In genomic region chr11:125268611-125269010, GRCh38 we compare ENCODE assay signal across 19 cellular contexts.
"Had no signal": no experiment of that assay in that cellular context is flagged by ENCODE, and none has a peak within 500 bp of the region (broad histone marks: within the 10 kb centered on the region; RNA-seq: fewer than 3 reads in every experiment).

No MANE protein-coding gene starts in this region.

- H3K9me3 Mint-ChIP-seq: activated naive CD4-positive, alpha-beta T cell treated with anti-CD3 and anti-CD28 coated beads, Interleukin-2, amount 50 U/mL, for 24 hours; mesothelial cell of epicardium; naive B cell; T-cell; type B pancreatic cell had no signal

- H3K4me1 Mint-ChIP-seq: activated naive CD4-positive, alpha-beta T cell treated with anti-CD3 and anti-CD28 coated beads, Interleukin-2, amount 50 U/mL, for 24 hours; naive B cell; T-cell had no signal

- H3K36me3 Mint-ChIP-seq: activated naive CD4-positive, alpha-beta T cell treated with anti-CD3 and anti-CD28 coated beads, Interleukin-2, amount 50 U/mL, for 24 hours; mesothelial cell of epicardium; naive B cell; T-cell; type B pancreatic cell had no signal

- H3K4me3 Mint-ChIP-seq: activated naive CD4-positive, alpha-beta T cell treated with anti-CD3 and anti-CD28 coated beads, Interleukin-2, amount 50 U/mL, for 24 hours; mesothelial cell of epicardium; naive B cell; T-cell; type B pancreatic cell had no signal

- H3K27ac ChIP-seq: adrenal gland, body of pancreas, epithelial cell of prostate, right atrium auricular region had no signal

- H3K4me3 ChIP-seq: adrenal gland, body of pancreas, right atrium auricular region had no signal

- H3K27ac Mint-ChIP-seq: activated naive CD4-positive, alpha-beta T cell treated with anti-CD3 and anti-CD28 coated beads, Interleukin-2, amount 50 U/mL, for 24 hours; mesothelial cell of epicardium; naive B cell; progenitor cell of endocrine pancreas; T-cell; type B pancreatic cell had no signal

- H3K27me3 Mint-ChIP-seq: progenitor cell of endocrine pancreas had no signal

- ATAC-seq: activated CD4-positive, CD25-positive, alpha-beta regulatory T cell treated with anti-CD3 and anti-CD28 coated beads, Interleukin-2, amount 50 U/mL, for 24 hours; body of pancreas; stimulated activated naive CD8-positive, alpha-beta T cell treated with anti-CD3 and anti-CD28 coated beads, Interleukin-15, Interleukin-2, amounts not matched to agents 100 U/mL and 50 U/mL, for 24 hours; T-cell had no signal

- DNase-seq: activated CD4-positive, alpha-beta T cell treated with anti-CD3 and anti-CD28 coated beads, Interleukin-2, amount 50 U/mL, for 4 hours; adrenal gland; body of pancreas; effector CD8-positive, alpha-beta T cell; foreskin melanocyte; head of caudate nucleus; naive B cell; occipital lobe; small intestine; stimulated activated naive CD8-positive, alpha-beta T cell treated with anti-CD3 and anti-CD28 coated beads, Interleukin-15, Interleukin-2, amounts not matched to agents 100 U/mL and 50 U/mL, for 24 hours; T-cell; T-helper 9 cell had no signal

- H3K36me3 ChIP-seq: adrenal gland, right atrium auricular region had no signal

- H3K27me3 ChIP-seq: adrenal gland, body of pancreas, right atrium auricular region had no signal

- H3K9me3 ChIP-seq: adrenal gland, body of pancreas, right atrium auricular region had no signal

- H3K4me1 ChIP-seq: adrenal gland had no signal
